1 cellular context compared by ENCODE assay signal in the genomic region with DNA sequence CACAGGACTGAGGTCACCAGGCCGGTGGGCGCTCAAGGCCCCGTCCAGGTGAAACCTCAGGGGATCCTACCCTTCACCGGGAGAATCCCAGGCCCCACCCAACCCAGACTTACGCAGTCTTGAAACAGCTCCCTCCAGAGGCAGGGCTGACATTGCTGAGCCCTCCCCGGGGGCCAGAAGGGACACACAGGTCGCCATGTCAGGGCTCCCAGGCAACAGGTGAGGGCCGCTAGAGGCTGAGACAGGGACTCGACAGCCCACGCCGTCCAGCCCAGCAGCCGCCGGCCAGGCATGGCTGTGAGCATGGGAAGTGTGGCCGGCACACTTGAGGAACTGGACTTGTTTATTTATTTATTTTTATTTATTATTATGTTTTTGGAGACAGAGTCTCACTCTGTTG.
TF ChIP-seq lines count a peak whose summit lies in the region.

No MANE protein-coding gene starts in this region.

TF ChIP-seq in HEK293, 187 proteins besides CTCF, POLR2A, EP300 and RAD21:
- TF ChIP-seq, protein P1, sequence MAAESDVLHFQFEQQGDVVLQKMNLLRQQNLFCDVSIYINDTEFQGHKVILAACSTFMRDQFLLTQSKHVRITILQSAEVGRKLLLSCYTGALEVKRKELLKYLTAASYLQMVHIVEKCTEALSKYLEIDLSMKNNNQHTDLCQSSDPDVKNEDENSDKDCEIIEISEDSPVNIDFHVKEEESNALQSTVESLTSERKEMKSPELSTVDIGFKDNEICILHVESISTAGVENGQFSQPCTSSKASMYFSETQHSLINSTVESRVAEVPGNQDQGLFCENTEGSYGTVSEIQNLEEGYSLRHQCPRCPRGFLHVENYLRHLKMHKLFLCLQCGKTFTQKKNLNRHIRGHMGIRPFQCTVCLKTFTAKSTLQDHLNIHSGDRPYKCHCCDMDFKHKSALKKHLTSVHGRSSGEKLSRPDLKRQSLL (tag by site-specific recombination; IDR thresholded peaks at IDR 0.05): no peak
- peak; percentile 37; the same call in 1 of the 2 replicates for TF ChIP-seq SCRT2 (tag by site-specific recombination; IDR thresholded peaks at IDR 0.05)
